Comparison of ENCODE assay signal across 11 cellular contexts in the genomic region with DNA sequence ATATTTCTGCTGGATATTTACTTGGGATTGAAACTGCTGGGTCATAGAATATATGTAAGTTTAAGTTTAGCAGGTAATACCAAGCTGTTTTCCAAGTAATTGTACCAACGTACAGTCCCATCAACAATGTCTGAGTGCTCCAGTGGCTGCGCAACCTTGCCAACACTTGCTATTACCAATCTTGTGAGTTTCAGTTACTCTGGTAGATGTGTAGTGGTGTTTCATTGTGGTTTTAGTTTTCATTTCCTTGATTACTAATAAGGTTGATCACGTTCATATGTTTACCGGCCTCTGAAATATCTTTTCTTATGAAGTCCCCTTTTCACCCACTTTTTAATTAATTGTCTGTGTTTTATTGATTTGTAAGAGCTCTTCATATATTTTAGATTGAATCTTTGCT.
DNase-seq lines count a peak whose midpoint lies in the region; ATAC-seq and TF ChIP-seq lines count a peak whose summit lies in the region.
"Had no signal": no experiment of that assay in that cellular context is flagged by ENCODE, and none has a peak within 500 bp of the region (broad histone marks: within the 10 kb centered on the region; RNA-seq: fewer than 3 reads in every experiment).

No MANE protein-coding gene starts in this region.

- H3K4me1 Mint-ChIP-seq in mesothelial cell of epicardium (peaks cover 25% of the 10 kb centered on the region), nephron progenitor cell (peaks cover 42% of the 10 kb centered on the region)

- DNase-seq in MV-4-11 (lab: John Stamatoyannopoulos, UW), result peak; percentile 36
- no peak for DNase-seq in NCI-H2107 treated with DMSO at 0.1 percent for 48 hours (lab: John Stamatoyannopoulos, UW; ENCODE audit: unreplicated experiment)
- no peak for DNase-seq in coronary artery (ENCODE audit: low spot score)
- no peak for DNase-seq in mesothelial cell of epicardium (ENCODE audit: low spot score in 2 of 2, unreplicated experiment in 2 of 2)
- no peak for DNase-seq in nephron progenitor cell
- DNase-seq: esophagus squamous epithelium, NCI-H2171 treated with DMSO at 0.1 percent for 48 hours had no signal

- ATAC-seq in GM18517 (IDR thresholded peaks at IDR 0.05; ENCODE audit: unreplicated experiment), result peak; percentile 84
- ATAC-seq in GM19463 (IDR thresholded peaks at IDR 0.05; ENCODE audit: unreplicated experiment), result peak; percentile 73
- peak; percentile 79 for ATAC-seq in HG02938 (IDR thresholded peaks at IDR 0.05; ENCODE audit: unreplicated experiment)

- no peak overlapping the region for H3K27ac Mint-ChIP-seq in mesothelial cell of epicardium
- H3K27ac Mint-ChIP-seq in nephron progenitor cell, result no peak overlapping the region

- no peak overlapping the region for H3K27ac ChIP-seq in coronary artery
- H3K27ac ChIP-seq: esophagus squamous epithelium, KMS-11 had no signal

- no peak overlapping the region for H3K4me3 ChIP-seq in coronary artery
- H3K4me3 ChIP-seq: esophagus squamous epithelium had no signal

- H3K36me3 Mint-ChIP-seq in mesothelial cell of epicardium, result peaks cover 2% of the 10 kb centered on the region
- H3K36me3 Mint-ChIP-seq in nephron progenitor cell (ENCODE audit: low read depth), result peaks cover 6% of the 10 kb centered on the region

- H3K27me3 Mint-ChIP-seq in mesothelial cell of epicardium (ENCODE audit: low read depth) (peaks cover 2% of the 10 kb centered on the region), nephron progenitor cell (ENCODE audit: low read depth, poor library complexity) (peaks cover 6% of the 10 kb centered on the region)

- H3K4me3 Mint-ChIP-seq in mesothelial cell of epicardium, result no peak overlapping the region
- no peak overlapping the region for H3K4me3 Mint-ChIP-seq in nephron progenitor cell

- TF ChIP-seq CTCF in coronary artery (IDR thresholded peaks at IDR 0.05) (no peak), mesothelial cell of epicardium (IDR thresholded peaks at IDR 0.05; ENCODE audit: unreplicated experiment) (no peak), nephron progenitor cell (IDR thresholded peaks at IDR 0.05) (no peak)

- H3K9me3 Mint-ChIP-seq in mesothelial cell of epicardium (peaks cover 6% of the 10 kb centered on the region), nephron progenitor cell (peaks cover 21% of the 10 kb centered on the region)
